In the genomic region with DNA sequence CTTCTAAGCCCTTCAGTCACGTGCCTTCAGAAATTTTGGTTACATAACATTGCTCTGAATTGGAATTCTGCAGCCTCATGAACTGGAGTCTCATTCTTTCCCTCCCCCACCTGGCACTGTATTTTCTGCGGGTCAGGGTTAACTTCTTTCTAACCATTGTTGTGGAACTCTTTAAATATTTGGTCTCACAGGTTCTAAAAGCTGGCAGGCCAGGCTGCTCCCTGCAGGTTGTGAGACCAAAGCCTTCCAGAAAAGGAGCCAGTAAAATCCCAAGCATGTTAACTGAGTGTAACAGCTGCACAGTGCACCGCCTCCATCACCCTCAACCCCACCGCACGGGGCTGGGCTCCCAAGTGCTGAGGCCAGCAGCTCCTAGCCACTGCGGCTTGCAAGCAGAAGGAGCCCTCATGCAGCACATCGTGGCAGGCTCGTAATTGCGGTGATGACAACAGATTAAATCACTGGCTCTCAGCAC, we compare ENCODE assay signal across 1 cellular context.
TF ChIP-seq lines count a peak whose summit lies in the region.

No MANE protein-coding gene starts in this region.

TF ChIP-seq in GM23338, 12 proteins besides CTCF, POLR2A, EP300 and RAD21 (continued from another document):
- TF ChIP-seq, protein P1, sequence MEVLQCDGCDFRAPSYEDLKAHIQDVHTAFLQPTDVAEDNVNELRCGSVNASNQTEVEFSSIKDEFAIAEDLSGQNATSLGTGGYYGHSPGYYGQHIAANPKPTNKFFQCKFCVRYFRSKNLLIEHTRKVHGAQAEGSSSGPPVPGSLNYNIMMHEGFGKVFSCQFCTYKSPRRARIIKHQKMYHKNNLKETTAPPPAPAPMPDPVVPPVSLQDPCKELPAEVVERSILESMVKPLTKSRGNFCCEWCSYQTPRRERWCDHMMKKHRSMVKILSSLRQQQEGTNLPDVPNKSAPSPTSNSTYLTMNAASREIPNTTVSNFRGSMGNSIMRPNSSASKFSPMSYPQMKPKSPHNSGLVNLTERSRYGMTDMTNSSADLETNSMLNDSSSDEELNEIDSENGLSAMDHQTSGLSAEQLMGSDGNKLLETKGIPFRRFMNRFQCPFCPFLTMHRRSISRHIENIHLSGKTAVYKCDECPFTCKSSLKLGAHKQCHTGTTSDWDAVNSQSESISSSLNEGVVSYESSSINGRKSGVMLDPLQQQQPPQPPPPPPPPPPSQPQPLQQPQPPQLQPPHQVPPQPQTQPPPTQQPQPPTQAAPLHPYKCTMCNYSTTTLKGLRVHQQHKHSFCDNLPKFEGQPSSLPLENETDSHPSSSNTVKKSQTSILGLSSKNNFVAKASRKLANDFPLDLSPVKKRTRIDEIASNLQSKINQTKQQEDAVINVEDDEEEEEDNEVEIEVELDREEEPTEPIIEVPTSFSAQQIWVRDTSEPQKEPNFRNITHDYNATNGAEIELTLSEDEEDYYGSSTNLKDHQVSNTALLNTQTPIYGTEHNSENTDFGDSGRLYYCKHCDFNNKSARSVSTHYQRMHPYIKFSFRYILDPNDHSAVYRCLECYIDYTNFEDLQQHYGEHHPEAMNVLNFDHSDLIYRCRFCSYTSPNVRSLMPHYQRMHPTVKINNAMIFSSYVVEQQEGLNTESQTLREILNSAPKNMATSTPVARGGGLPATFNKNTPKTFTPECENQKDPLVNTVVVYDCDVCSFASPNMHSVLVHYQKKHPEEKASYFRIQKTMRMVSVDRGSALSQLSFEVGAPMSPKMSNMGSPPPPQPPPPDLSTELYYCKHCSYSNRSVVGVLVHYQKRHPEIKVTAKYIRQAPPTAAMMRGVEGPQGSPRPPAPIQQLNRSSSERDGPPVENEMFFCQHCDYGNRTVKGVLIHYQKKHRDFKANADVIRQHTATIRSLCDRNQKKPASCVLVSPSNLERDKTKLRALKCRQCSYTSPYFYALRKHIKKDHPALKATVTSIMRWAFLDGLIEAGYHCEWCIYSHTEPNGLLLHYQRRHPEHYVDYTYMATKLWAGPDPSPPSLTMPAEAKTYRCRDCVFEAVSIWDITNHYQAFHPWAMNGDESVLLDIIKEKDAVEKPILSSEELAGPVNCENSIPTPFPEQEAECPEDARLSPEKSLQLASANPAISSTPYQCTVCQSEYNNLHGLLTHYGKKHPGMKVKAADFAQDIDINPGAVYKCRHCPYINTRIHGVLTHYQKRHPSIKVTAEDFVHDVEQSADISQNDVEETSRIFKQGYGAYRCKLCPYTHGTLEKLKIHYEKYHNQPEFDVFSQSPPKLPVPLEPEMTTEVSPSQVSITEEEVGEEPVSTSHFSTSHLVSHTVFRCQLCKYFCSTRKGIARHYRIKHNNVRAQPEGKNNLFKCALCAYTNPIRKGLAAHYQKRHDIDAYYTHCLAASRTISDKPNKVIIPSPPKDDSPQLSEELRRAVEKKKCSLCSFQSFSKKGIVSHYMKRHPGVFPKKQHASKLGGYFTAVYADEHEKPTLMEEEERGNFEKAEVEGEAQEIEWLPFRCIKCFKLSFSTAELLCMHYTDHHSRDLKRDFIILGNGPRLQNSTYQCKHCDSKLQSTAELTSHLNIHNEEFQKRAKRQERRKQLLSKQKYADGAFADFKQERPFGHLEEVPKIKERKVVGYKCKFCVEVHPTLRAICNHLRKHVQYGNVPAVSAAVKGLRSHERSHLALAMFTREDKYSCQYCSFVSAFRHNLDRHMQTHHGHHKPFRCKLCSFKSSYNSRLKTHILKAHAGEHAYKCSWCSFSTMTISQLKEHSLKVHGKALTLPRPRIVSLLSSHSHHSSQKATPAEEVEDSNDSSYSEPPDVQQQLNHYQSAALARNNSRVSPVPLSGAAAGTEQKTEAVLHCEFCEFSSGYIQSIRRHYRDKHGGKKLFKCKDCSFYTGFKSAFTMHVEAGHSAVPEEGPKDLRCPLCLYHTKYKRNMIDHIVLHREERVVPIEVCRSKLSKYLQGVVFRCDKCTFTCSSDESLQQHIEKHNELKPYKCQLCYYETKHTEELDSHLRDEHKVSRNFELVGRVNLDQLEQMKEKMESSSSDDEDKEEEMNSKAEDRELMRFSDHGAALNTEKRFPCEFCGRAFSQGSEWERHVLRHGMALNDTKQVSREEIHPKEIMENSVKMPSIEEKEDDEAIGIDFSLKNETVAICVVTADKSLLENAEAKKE (CRISPR knock-in tag; IDR thresholded peaks at IDR 0.05): no peak
